19 cellular contexts compared by ENCODE assay signal in genomic region chr15:61682891-61683500, GRCh38.
"Had no signal": no experiment of that assay in that cellular context is flagged by ENCODE, and none has a peak within 500 bp of the region (broad histone marks: within the 10 kb centered on the region; RNA-seq: fewer than 3 reads in every experiment).

No MANE protein-coding gene starts in this region.

- H3K27me3 ChIP-seq: cardiac muscle cell, upper lobe of left lung had no signal

- ATAC-seq: activated T-cell treated with anti-CD3 and anti-CD28 coated beads, Interleukin-2, amount 50 U/mL, for 72 hours; heart left ventricle; left cardiac atrium; naive thymus-derived CD4-positive, alpha-beta T cell; T-cell had no signal

- FAIRE-seq: islet of Langerhans, TTC549 had no signal

- H3K4me3 ChIP-seq: cardiac muscle cell, heart left ventricle, prostate gland, spleen, upper lobe of left lung had no signal

- H3K4me1 ChIP-seq: spleen had no signal

- H3K9me3 ChIP-seq: prostate gland, upper lobe of left lung had no signal

- H3K36me3 ChIP-seq: cardiac muscle cell, heart left ventricle, prostate gland, spleen, upper lobe of left lung had no signal

- H3K27ac ChIP-seq: cardiac muscle cell, epithelial cell of prostate, heart left ventricle, prostate gland, spleen, upper lobe of left lung had no signal

- DNase-seq: activated B cell treated with CpG ODN at 0.5 μM for 24 hours; activated CD4-positive, alpha-beta memory T cell treated with anti-CD3 and anti-CD28 coated beads, Interleukin-2, amount 10 ng/mL, durations not matched to agents 7 days and 5 days; activated CD4-positive, alpha-beta T cell treated with anti-CD3 and anti-CD28 coated beads for 48 hours; activated effector memory CD4-positive, alpha-beta T cell treated with Interleukin-2 at 50 U/mL for 16 hours; activated naive CD4-positive, alpha-beta T cell treated with anti-CD3 and anti-CD28 coated beads for 36 hours; activated T-cell treated with anti-CD3 and anti-CD28 coated beads, Interleukin-2, amount 50 U/mL, for 72 hours; heart left ventricle; left cardiac atrium; naive thymus-derived CD4-positive, alpha-beta T cell; spleen; stimulated activated CD4-positive, alpha-beta T cell treated with anti-CD3 and anti-CD28 coated beads, Interleukin-4, amount 100 ng/mL, for 1 hour; stimulated activated naive CD4-positive, alpha-beta T cell treated with Interleukin-2 at 50 U/mL for 16 hours; T-cell had no signal
